Comparison of ENCODE assay signal across 20 cellular contexts in genomic region chr11:28140689-28141455, GRCh38.
"Had no signal": no experiment of that assay in that cellular context is flagged by ENCODE, and none has a peak within 500 bp of the region (broad histone marks: within the 10 kb centered on the region; RNA-seq: fewer than 3 reads in every experiment).

No MANE protein-coding gene starts in this region.

- ATAC-seq: activated CD8-positive, alpha-beta T cell treated with anti-CD3 and anti-CD28 coated beads, Interleukin-2, amount 10 ng/mL, durations not matched to agents 7 days and 5 days; activated T-cell treated with anti-CD3 and anti-CD28 coated beads, Interleukin-2, amount 50 U/mL, for 72 hours; mucosa of descending colon; naive thymus-derived CD4-positive, alpha-beta T cell; stimulated activated naive CD8-positive, alpha-beta T cell treated with anti-CD3 and anti-CD28 coated beads, Interleukin-15, amount 100 ng/mL, for 72 hours; T-helper 17 cell had no signal

- H3K9me3 ChIP-seq: testis had no signal

- H3K4me3 ChIP-seq: coronary artery, left ventricle myocardium inferior, mucosa of descending colon, sigmoid colon, testis had no signal

- H3K4me3 Mint-ChIP-seq: activated CD4-positive, alpha-beta T cell treated with anti-CD3 and anti-CD28 coated beads, Interleukin-2, amount 10 ng/mL, durations not matched to agents 24 days and 14 days; activated CD8-positive, alpha-beta T cell treated with anti-CD3 and anti-CD28 coated beads, Interleukin-2, amount 10 ng/mL, durations not matched to agents 7 days and 5 days; activated T-cell treated with anti-CD3 and anti-CD28 coated beads, Interleukin-2, amount 50 U/mL, for 72 hours; memory B cell; stimulated activated naive CD8-positive, alpha-beta T cell treated with anti-CD3 and anti-CD28 coated beads, Interleukin-15, amount 100 ng/mL, for 72 hours; T-helper 17 cell had no signal

- H3K4me1 Mint-ChIP-seq: activated CD4-positive, alpha-beta T cell treated with anti-CD3 and anti-CD28 coated beads, Interleukin-2, amount 10 ng/mL, durations not matched to agents 24 days and 14 days; stimulated activated naive CD8-positive, alpha-beta T cell treated with anti-CD3 and anti-CD28 coated beads, Interleukin-15, amount 100 ng/mL, for 72 hours had no signal

- H3K27ac ChIP-seq: coronary artery, left ventricle myocardium inferior, parathyroid adenoma, sigmoid colon, testis had no signal

- H3K4me1 ChIP-seq: left ventricle myocardium inferior, parathyroid adenoma, sigmoid colon, testis had no signal

- H3K27me3 Mint-ChIP-seq: activated CD4-positive, alpha-beta T cell treated with anti-CD3 and anti-CD28 coated beads, Interleukin-2, amount 10 ng/mL, durations not matched to agents 24 days and 14 days; memory B cell; naive thymus-derived CD4-positive, alpha-beta T cell; stimulated activated naive CD8-positive, alpha-beta T cell treated with anti-CD3 and anti-CD28 coated beads, Interleukin-15, amount 100 ng/mL, for 72 hours; T-helper 17 cell had no signal

- H3K27ac Mint-ChIP-seq: activated CD4-positive, alpha-beta T cell treated with anti-CD3 and anti-CD28 coated beads, Interleukin-2, amount 10 ng/mL, durations not matched to agents 24 days and 14 days; activated CD8-positive, alpha-beta T cell treated with anti-CD3 and anti-CD28 coated beads, Interleukin-2, amount 10 ng/mL, durations not matched to agents 7 days and 5 days; activated naive CD4-positive, alpha-beta T cell treated with anti-CD3 and anti-CD28 coated beads, Interleukin-2, amount 50 U/mL, for 72 hours; activated T-cell treated with anti-CD3 and anti-CD28 coated beads, Interleukin-2, amount 50 U/mL, for 72 hours; memory B cell; naive thymus-derived CD4-positive, alpha-beta T cell; stimulated activated naive CD8-positive, alpha-beta T cell treated with anti-CD3 and anti-CD28 coated beads, Interleukin-15, amount 100 ng/mL, for 72 hours; T-helper 17 cell had no signal

- H3K27me3 ChIP-seq: sigmoid colon, testis had no signal

- DNase-seq: activated CD4-positive, alpha-beta T cell treated with anti-CD3 and anti-CD28 coated beads, Interleukin-2, amount 10 ng/mL, durations not matched to agents 24 days and 14 days; activated CD4-positive, CD25-positive, alpha-beta regulatory T cell; activated CD8-positive, alpha-beta memory T cell treated with anti-CD3 and anti-CD28 coated beads, Interleukin-2, amount 50 U/mL, for 4 hours; activated CD8-positive, alpha-beta T cell treated with anti-CD3 and anti-CD28 coated beads, Interleukin-2, amount 10 ng/mL, durations not matched to agents 7 days and 5 days; activated gamma-delta T cell; activated T-cell treated with anti-CD3 and anti-CD28 coated beads, Interleukin-2, amount 50 U/mL, for 72 hours; central memory CD4-positive, alpha-beta T cell; islet precursor cell; left ventricle myocardium inferior; mucosa of descending colon; naive thymus-derived CD4-positive, alpha-beta T cell; sigmoid colon; stimulated activated CD4-positive, alpha-beta T cell treated with anti-CD3 and anti-CD28 coated beads, Interleukin-1b, Interleukin-23, amount 100 ng/mL, for 48 hours; stimulated activated naive CD8-positive, alpha-beta T cell treated with anti-CD3 and anti-CD28 coated beads, Interleukin-15, amount 100 ng/mL, for 72 hours; T-helper 17 cell; testis had no signal
